ENCODE assay signal across 10 cellular contexts in the genomic region with DNA sequence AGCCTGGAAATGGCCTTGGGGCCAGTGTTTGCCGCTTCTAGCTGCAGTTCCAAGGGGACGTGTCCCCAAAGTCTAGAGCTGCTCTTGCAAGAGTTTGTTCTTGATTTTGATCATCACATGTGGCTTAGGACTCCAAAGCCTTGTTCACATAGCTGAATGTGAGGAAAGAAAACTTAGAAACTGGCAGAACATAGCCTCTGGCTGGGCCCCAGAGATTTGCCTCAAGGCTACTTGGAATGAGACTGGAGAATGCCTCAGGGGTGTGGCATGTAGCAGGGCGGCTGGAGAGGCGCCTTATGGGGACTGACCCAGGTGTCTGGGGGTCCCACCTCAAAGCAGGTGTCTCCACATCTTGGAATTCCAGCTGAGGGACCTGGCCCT. TPM values are rescaled to one million over a fixed set of nuclear protein-coding genes. Genes with fewer than 3 reads are reported as not detected.
A peak's percentile ranks its signal among the peaks of the same experiment; 100 is the strongest.
DNase-seq lines count a peak whose midpoint lies in the region; ATAC-seq, FAIRE-seq and TF ChIP-seq lines count a peak whose summit lies in the region.
"Had no signal": no experiment of that assay in that cellular context is flagged by ENCODE, and none has a peak within 500 bp of the region (broad histone marks: within the 10 kb centered on the region; RNA-seq: fewer than 3 reads in every experiment).

No MANE protein-coding gene starts in this region.

- peaks cover 19% of the 10 kb centered on the region for H3K36me3 Mint-ChIP-seq in astrocyte (ENCODE audit: low read depth, unreplicated experiment)

- peak in 1 of 4 donors; percentile 7 for TF ChIP-seq EP300 in upper lobe of left lung (IDR thresholded peaks at IDR 0.05)

- H3K9me3 Mint-ChIP-seq in astrocyte (ENCODE audit: unreplicated experiment), result no peaks in the 10 kb centered on the region

- H2AFZ ChIP-seq in astrocyte (ENCODE audit: low read depth, low read length), result no peak overlapping the region

- peaks cover 47% of the 10 kb centered on the region for H3K79me2 ChIP-seq in astrocyte (ENCODE audit: insufficient read depth, low read length)

- peaks cover 19% of the 10 kb centered on the region for H3K4me1 Mint-ChIP-seq in astrocyte (ENCODE audit: low read depth, unreplicated experiment)

- FAIRE-seq in astrocyte (lab: Jason Lieb, UNC), result no peak
- FAIRE-seq: endothelial cell of umbilical vein had no signal

- peak overlapping the region; percentile 26 for H3K27ac Mint-ChIP-seq in astrocyte (ENCODE audit: unreplicated experiment)

- H3K9me3 ChIP-seq in left ventricle myocardium inferior (replicated peaks) (no peaks in the 10 kb centered on the region), astrocyte (ENCODE audit: insufficient read depth, low read depth, low read length) (no peaks in the 10 kb centered on the region), left lung (no peaks in the 10 kb centered on the region), upper lobe of left lung (no peaks in the 10 kb centered on the region)

- ATAC-seq in left cardiac atrium (no peak), left lung (peak; percentile 11), upper lobe of left lung (ENCODE audit: low FRiP score in 2 of 2) (no peak)

- H3K9ac ChIP-seq in astrocyte (ENCODE audit: low read length), result no peak overlapping the region

- peaks cover 63% of the 10 kb centered on the region for H3K4me1 ChIP-seq in left ventricle myocardium inferior
- H3K4me1 ChIP-seq in astrocyte (ENCODE audit: insufficient read depth, low read length), result peaks cover 17% of the 10 kb centered on the region
- H3K4me1 ChIP-seq in left lung, result peaks cover 33 to 73% of the 10 kb centered on the region in 2 donors
- peaks cover 50 to 62% (median 53%) of the 10 kb centered on the region in 4 donors for H3K4me1 ChIP-seq in upper lobe of left lung

- no peaks in the 10 kb centered on the region for H3K27me3 ChIP-seq in left ventricle myocardium inferior (ENCODE audit: low read depth)
- H3K27me3 ChIP-seq in astrocyte (ENCODE audit: insufficient read depth, low read length), result no peaks in the 10 kb centered on the region
- H3K27me3 ChIP-seq in left lung, result no peaks in the 10 kb centered on the region
- no peaks in the 10 kb centered on the region for H3K27me3 ChIP-seq in upper lobe of left lung

- H3K27me3 Mint-ChIP-seq in astrocyte (ENCODE audit: low read depth, unreplicated experiment), result no peaks in the 10 kb centered on the region

- H3K4me3 ChIP-seq in left ventricle myocardium inferior (peak overlapping the region; percentile 91), astrocyte (ENCODE audit: insufficient read depth, low read depth, low read length) (no peak overlapping the region), left lung (peak overlapping the region; percentile 96 to 99), upper lobe of left lung (peak overlapping the region in 3 of 4 donors; percentile 79 to 97 (median 94))

- TF ChIP-seq POLR2A in upper lobe of left lung (IDR thresholded peaks at IDR 0.05), result no peak

- intact Hi-C loops in left ventricle myocardium inferior (cut with micrococcal nuclease), result no loop called here
- intact Hi-C loops in left cardiac atrium (cut with DNase I), result no loop called here
- intact Hi-C loops in left lung (cut with DNase I), result no loop called here

- H3K27ac ChIP-seq in left ventricle myocardium inferior (replicated peaks) (no peak overlapping the region), astrocyte (ENCODE audit: low read depth, low read length) (no peak overlapping the region), left lung (peak overlapping the region; percentile 96 to 98), upper lobe of left lung (peak overlapping the region; percentile 93 to 98 (median 96))

- 60 to 66% methylated on average over 2 to 4 of the region's 4 CpGs for WGBS in upper lobe of left lung, 2 donors

- H4K20me1 ChIP-seq in astrocyte (ENCODE audit: insufficient read depth, low read length), result peaks cover 59% of the 10 kb centered on the region

- H3K4me3 Mint-ChIP-seq in astrocyte (ENCODE audit: unreplicated experiment), result peak overlapping the region; percentile 86

- H3K36me3 ChIP-seq in left ventricle myocardium inferior (peaks cover 6% of the 10 kb centered on the region), astrocyte (ENCODE audit: insufficient read depth, low read length) (no peaks in the 10 kb centered on the region), left lung (peaks cover 0 to 19% of the 10 kb centered on the region in 2 donors), upper lobe of left lung (peaks cover 6 to 13% (median 9%) of the 10 kb centered on the region in 4 donors)

- DNase-seq in left ventricle myocardium inferior (no peak), left cardiac atrium (no peak), astrocyte (ENCODE audit: low read depth) (no peak), left lung (no peak), upper lobe of left lung (peak in 1 of 2 donors; percentile 56), GF-D8 (lab: John Stamatoyannopoulos, UW) (no peak), HuH-7 (ENCODE audit: low spot score) (no peak), kidney tubule cell (ENCODE audit: low spot score) (no peak)
- DNase-seq: retina had no signal

- TF ChIP-seq CTCF in left ventricle myocardium inferior (IDR thresholded peaks at IDR 0.05; ENCODE audit: borderline replicate concordance), result no peak
- TF ChIP-seq CTCF in astrocyte (IDR thresholded peaks at IDR 0.05; ENCODE audit: insufficient read depth, low read depth, low read length), result no peak
- TF ChIP-seq CTCF in left lung (IDR thresholded peaks at IDR 0.05), result no peak
- no peak for TF ChIP-seq CTCF in upper lobe of left lung (IDR thresholded peaks at IDR 0.05)

- H3K4me2 ChIP-seq in astrocyte (ENCODE audit: low read length), result peak overlapping the region; percentile 100

RNA-seq across cellular contexts. Expression of gene PDXK, which starts 2.3 kb away (rescaled TPM):
- 88.4 TPM for total RNA-seq in left ventricle myocardium inferior
- 100 to 1,000 TPM; 101 to 120 TPM for total RNA-seq in left cardiac atrium
- 159 and 180 TPM in 2 replicates for total RNA-seq in astrocyte
- 100 to 1,000 TPM; 287 to 305 TPM for total RNA-seq in left lung
- 100 to 1,000 TPM; 105 to 301 (median 207) TPM for total RNA-seq in upper lobe of left lung

RNA-seq across cellular contexts. Expression of gene CSTB, which starts 54.9 kb away (rescaled TPM):
- total RNA-seq in left ventricle myocardium inferior, result 40.6 TPM
- 10 to 100 TPM; 33.0 to 40.2 TPM for total RNA-seq in left cardiac atrium
- 22.5 and 27.7 TPM in 2 replicates for total RNA-seq in astrocyte
- 100 to 1,000 TPM; 123 to 133 TPM for total RNA-seq in left lung
- 100 to 1,000 TPM in 2 of 6 donors, 10 to 100 TPM in 4; 19.9 to 122 (median 51.3) TPM for total RNA-seq in upper lobe of left lung

Comparison
In these comparisons a context has a peak if more than half of its experiments do, and no peak if none do; other contexts are left out.
1. H3K27ac ChIP-seq: peak in left lung (2 of 2) and upper lobe of left lung (4 of 4); none in left ventricle myocardium inferior (single experiment) and astrocyte (single experiment).